Comparison of ENCODE assay signal across 18 cellular contexts in the genomic region with DNA sequence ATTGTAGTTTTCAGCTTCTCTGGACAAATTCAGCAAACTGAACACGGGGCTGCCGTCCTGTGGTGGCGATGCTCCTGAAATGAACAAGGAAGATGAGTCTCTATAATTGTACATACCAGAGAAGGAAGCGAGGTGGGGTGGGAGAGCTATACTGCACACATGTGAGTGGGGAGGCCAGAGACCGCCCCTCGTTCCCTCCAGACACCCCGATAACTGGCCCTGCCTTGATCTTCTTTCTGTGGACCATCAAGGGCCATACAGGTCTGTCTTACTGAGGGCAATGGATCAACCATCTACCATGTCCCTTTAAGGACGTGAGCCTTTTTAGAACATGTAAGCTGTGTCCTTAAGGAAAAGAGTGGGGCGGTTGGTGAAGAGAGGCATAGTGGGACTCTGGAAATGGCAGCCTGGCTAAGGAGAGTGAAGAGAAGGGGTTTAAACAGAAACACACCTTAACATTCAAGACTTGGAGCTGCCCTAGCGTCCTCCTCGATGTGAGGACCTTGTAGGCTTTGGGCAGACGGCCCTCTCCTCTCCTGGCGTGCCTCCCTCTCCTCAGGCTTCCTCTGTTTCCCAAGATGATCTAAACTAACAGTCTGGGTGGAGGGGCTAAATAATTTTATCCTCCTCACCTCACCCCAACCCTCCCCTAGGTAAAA. TPM values are rescaled to one million over a fixed set of nuclear protein-coding genes. Genes with fewer than 3 reads are reported as not detected.
A peak's percentile ranks its signal among the peaks of the same experiment; 100 is the strongest.
DNase-seq lines count a peak whose midpoint lies in the region; ATAC-seq, FAIRE-seq and TF ChIP-seq lines count a peak whose summit lies in the region.
"Had no signal": no experiment of that assay in that cellular context is flagged by ENCODE, and none has a peak within 500 bp of the region (broad histone marks: within the 10 kb centered on the region; RNA-seq: fewer than 3 reads in every experiment).

No MANE protein-coding gene starts in this region.

- H3K4me1 ChIP-seq in stomach, result peaks cover 33 to 95% (median 57%) of the 10 kb centered on the region in 4 donors

- CTCF ChIA-PET in activated B cell treated with CpG ODN at 0.5 μM for 24 hours (lab: Charles Lee), result interaction anchor here (0.8 to 1.4 kb wide), 3 partner anchors 10 to 82 kb away, joined by 3 to 6 read pairs (median 4); no protein-coding TSS in a partner anchor

- peak overlapping the region; percentile 71 for H3K27ac Mint-ChIP-seq in activated B cell treated with CpG ODN at 0.5 μM for 24 hours
- H3K27ac Mint-ChIP-seq: stimulated activated naive CD8-positive, alpha-beta T cell treated with anti-CD3 and anti-CD28 coated beads, Interleukin-15, Interleukin-2, amounts not matched to agents 100 ng/mL and 50 ng/mL, for 24 hours had no signal

- no peak overlapping the region for H3K4me3 Mint-ChIP-seq in activated B cell treated with CpG ODN at 0.5 μM for 24 hours
- H3K4me3 Mint-ChIP-seq: natural killer cell treated with Interleukin-12 subunit alpha and Interleukin-12 subunit beta and Interleukin-15 and Interleukin-18, amount 100 ng/mL, for 72 hours; stimulated activated naive CD8-positive, alpha-beta T cell treated with anti-CD3 and anti-CD28 coated beads, Interleukin-15, Interleukin-2, amounts not matched to agents 100 ng/mL and 50 ng/mL, for 24 hours had no signal

- no peak overlapping the region for H3K4me3 ChIP-seq in stomach
- H3K4me3 ChIP-seq: A549 had no signal

- H3K9me3 Mint-ChIP-seq in activated B cell treated with CpG ODN at 0.5 μM for 24 hours, result no peaks in the 10 kb centered on the region
- H3K9me3 Mint-ChIP-seq: natural killer cell treated with Interleukin-12 subunit alpha and Interleukin-12 subunit beta and Interleukin-15 and Interleukin-18, amount 100 ng/mL, for 72 hours; stimulated activated naive CD8-positive, alpha-beta T cell treated with anti-CD3 and anti-CD28 coated beads, Interleukin-15, Interleukin-2, amounts not matched to agents 100 ng/mL and 50 ng/mL, for 24 hours had no signal

- no peak for TF ChIP-seq POLR2A in stomach (IDR thresholded peaks at IDR 0.05)

- 88 to 96% (median 93%) methylated on average over 13 of the region's 13 CpGs for WGBS in stomach, 5 donors

- intact Hi-C loops in activated B cell treated with CpG ODN at 0.5 μM for 24 hours (cut with micrococcal nuclease), result no loop called here
- intact Hi-C loops in stomach (cut with DNase I; ENCODE audit: low total_unique reads), result no loop called here

- POLR2A ChIA-PET in activated B cell treated with CpG ODN at 0.5 μM for 24 hours (lab: Charles Lee), result interaction anchor here (1.1 to 2.1 kb wide), 5 partner anchors 9 to 87 kb away, joined by 3 to 10 read pairs (median 4); partner anchors contain the start of gene VPS45

- no peaks in the 10 kb centered on the region for H3K9me3 ChIP-seq in stomach
- H3K9me3 ChIP-seq: A549 had no signal

- H3K4me1 Mint-ChIP-seq in activated B cell treated with CpG ODN at 0.5 μM for 24 hours, result peaks cover 94% of the 10 kb centered on the region

- H3K36me3 Mint-ChIP-seq in activated B cell treated with CpG ODN at 0.5 μM for 24 hours (ENCODE audit: low read depth), result peaks cover 94% of the 10 kb centered on the region

- DNase-seq in activated CD8-positive, alpha-beta memory T cell treated with anti-CD3 and anti-CD28 coated beads for 24 hours, result peak; percentile 43
- no peak for DNase-seq in activated CD8-positive, alpha-beta memory T cell treated with anti-CD3 and anti-CD28 coated beads, Interleukin-2, amount 50 U/mL, for 48 hours
- DNase-seq in activated B cell treated with CpG ODN at 0.5 μM for 24 hours, result no peak
- no peak for DNase-seq in stomach
- no peak for DNase-seq in HTR-8/SVneo (ENCODE audit: insufficient read length, low spot score)
- DNase-seq in activated naive CD4-positive, alpha-beta T cell treated with Interleukin-2 at 50 U/mL for 16 hours, result no peak
- no peak for DNase-seq in OCI-M1 (lab: John Stamatoyannopoulos, UW)
- DNase-seq: DMS153, HCEC 1CT, kidney glomerular epithelial cell, NCI-H2029, NCI-H748 treated with DMSO at 0.1 percent for 48 hours, T1000 had no signal

- ATAC-seq in activated B cell treated with CpG ODN at 0.5 μM for 24 hours (ENCODE audit: low read depth), result no peak
- ATAC-seq: A549; natural killer cell treated with Interleukin-12 subunit alpha and Interleukin-12 subunit beta and Interleukin-15 and Interleukin-18, amount 100 ng/mL, for 72 hours; sciatic nerve had no signal

- no peaks in the 10 kb centered on the region for H3K27me3 ChIP-seq in layer of hippocampus (ENCODE audit: control insufficient read depth, insufficient read depth, low read length)
- H3K27me3 ChIP-seq in stomach, result no peaks in the 10 kb centered on the region

- peaks cover 31 to 65% (median 59%) of the 10 kb centered on the region in 4 donors for H3K36me3 ChIP-seq in stomach

- TF ChIP-seq CTCF in activated B cell treated with CpG ODN at 0.5 μM for 24 hours (IDR thresholded peaks at IDR 0.05) (no peak), stomach (IDR thresholded peaks at IDR 0.05) (no peak)

- H3K27ac ChIP-seq in layer of hippocampus (ENCODE audit: low read depth, low read length) (peak overlapping the region; percentile 27), stomach (peak overlapping the region in 4 of 5 donors; percentile 28 to 98 (median 94))
- H3K27ac ChIP-seq: A549 had no signal

- TF ChIP-seq EP300 in stomach (IDR thresholded peaks at IDR 0.05), result no peak

- no peak for FAIRE-seq in HTR-8/SVneo (lab: Jason Lieb, UNC)
- FAIRE-seq: A549 had no signal

- no peaks in the 10 kb centered on the region for H3K27me3 Mint-ChIP-seq in activated B cell treated with CpG ODN at 0.5 μM for 24 hours
- H3K27me3 Mint-ChIP-seq: natural killer cell treated with Interleukin-12 subunit alpha and Interleukin-12 subunit beta and Interleukin-15 and Interleukin-18, amount 100 ng/mL, for 72 hours; stimulated activated naive CD8-positive, alpha-beta T cell treated with anti-CD3 and anti-CD28 coated beads, Interleukin-15, Interleukin-2, amounts not matched to agents 100 ng/mL and 50 ng/mL, for 24 hours had no signal

RNA-seq across cellular contexts. Expression of gene PLEKHO1, which starts 5.8 kb away (rescaled TPM):
- total RNA-seq in activated B cell treated with CpG ODN at 0.5 μM for 24 hours, result 195 and 208 TPM in 2 replicates
- 100 to 1,000 TPM in 3 of 5 donors, 10 to 100 TPM in 2; 34.6 to 254 (median 100) TPM for total RNA-seq in stomach
- 10 to 100 TPM; 38.6 to 79.3 (median 40.9) TPM for polyA plus RNA-seq in stomach
